ENCODE assay signal across 33 cellular contexts in genomic region chr4:178273168-178273567, GRCh38.
DNase-seq lines count a peak whose midpoint lies in the region; ATAC-seq, FAIRE-seq and TF ChIP-seq lines count a peak whose summit lies in the region.
"Had no signal": no experiment of that assay in that cellular context is flagged by ENCODE, and none has a peak within 500 bp of the region (broad histone marks: within the 10 kb centered on the region; RNA-seq: fewer than 3 reads in every experiment).

No MANE protein-coding gene starts in this region.

- H2BK20ac ChIP-seq in IMR-90 (ENCODE audit: low read depth, low read length), result no peak overlapping the region

- TF ChIP-seq EP300 in HepG2 (IDR thresholded peaks at IDR 0.05; ENCODE audit: low read depth in 2 of 2, low read length in 2 of 2) (no peak), HepG2 (CRISPR knock-in tag; IDR thresholded peaks at IDR 0.05; ENCODE audit: borderline replicate concordance) (no peak), A549 (IDR thresholded peaks at IDR 0.05) (no peak), K562 (IDR thresholded peaks at IDR 0.05; ENCODE audit: low read length) (no peak)

- TF ChIP-seq CTCF in HepG2 (CRISPR knock-in tag; IDR thresholded peaks at IDR 0.05) (no peak), right lobe of liver (IDR thresholded peaks at IDR 0.05) (no peak), A549 (IDR thresholded peaks at IDR 0.05) (no peak), IMR-90 (conservative IDR thresholded peaks at IDR 0.05; ENCODE audit: low read depth, low read length) (no peak), K562 (IDR thresholded peaks at IDR 0.05 in 2 of 3, conservative IDR thresholded peaks at IDR 0.05 in 1 of 3; ENCODE audit: insufficient read depth in 2 of 3, low read depth in 1 of 3, low read length in 3 of 3) (no peak)

- H4K20me1 ChIP-seq in HepG2 (ENCODE audit: insufficient read depth, low read length) (no peaks in the 10 kb centered on the region), IMR-90 (ENCODE audit: insufficient read depth, low read length) (no peaks in the 10 kb centered on the region), K562 (replicated peaks; ENCODE audit: control insufficient read depth, insufficient read depth, low read length) (no peaks in the 10 kb centered on the region)
- H4K20me1 ChIP-seq: BLaER1; BLaER1 treated with 17β-estradiol and CSF1 and Interleukin-3, amounts not matched to agents 10 nM and 100 nM had no signal

- 2% methylated on average over 2 of the region's 2 CpGs for WGBS in HepG2 (ENCODE audit: low lambda C conversion rate)
- WGBS in right lobe of liver (ENCODE audit: insufficient coverage, low coverage, low lambda C conversion rate, missing lambda C conversion rate), result 70% methylated on average over 2 of the region's 2 CpGs
- WGBS in A549 (ENCODE audit: missing lambda C conversion rate), result 41% methylated on average over 2 of the region's 2 CpGs
- WGBS in IMR-90 (ENCODE audit: extremely low coverage in 2 of 2, insufficient read length in 1 of 2), 2 experiments, result 100% methylated on average over 1 of the region's 2 CpGs; no CpG with 5 or more reads in 1 of the 2 experiments
- 0% methylated on average over 2 of the region's 2 CpGs for WGBS in K562 (ENCODE audit: insufficient coverage, low coverage, missing lambda C conversion rate)

- intact Hi-C loops in HepG2 (cut with micrococcal nuclease; ENCODE audit: unreplicated experiment), result no loop called here
- intact Hi-C loops in right lobe of liver (cut with DNase I), result no loop called here
- intact Hi-C loops in IMR-90 (cut with micrococcal nuclease), result no loop called here
- intact Hi-C loops in K562 (cut with micrococcal nuclease), result no loop called here

- H3K18ac ChIP-seq in IMR-90 (ENCODE audit: low read depth, low read length), result no peak overlapping the region

- no peaks in the 10 kb centered on the region for H3K4me1 ChIP-seq in HepG2 (ENCODE audit: insufficient read depth, low read length)
- H3K4me1 ChIP-seq in right lobe of liver, result no peaks in the 10 kb centered on the region
- no peaks in the 10 kb centered on the region for H3K4me1 ChIP-seq in A549
- H3K4me1 ChIP-seq in IMR-90 (ENCODE audit: control insufficient read depth, insufficient read depth, low read length), result no peaks in the 10 kb centered on the region
- H3K4me1 ChIP-seq in K562 (replicated peaks in 1 of 2; ENCODE audit: control insufficient read depth in 2 of 2, insufficient read depth in 2 of 2, low read length in 2 of 2), result no peaks in the 10 kb centered on the region
- H3K4me1 ChIP-seq: BE2C; BLaER1; BLaER1 treated with 17β-estradiol and CSF1 and Interleukin-3, amounts not matched to agents 10 nM and 100 nM; Caco-2 had no signal

- no peak overlapping the region for H2AK5ac ChIP-seq in IMR-90 (ENCODE audit: low read depth, low read length)

- no peaks in the 10 kb centered on the region for H3K27me3 ChIP-seq in HepG2 (ENCODE audit: control insufficient read depth in 1 of 2, insufficient read depth in 2 of 2, low read length in 2 of 2)
- no peaks in the 10 kb centered on the region for H3K27me3 ChIP-seq in right lobe of liver
- H3K27me3 ChIP-seq in IMR-90 (ENCODE audit: control insufficient read depth, insufficient read depth, low read length), result no peaks in the 10 kb centered on the region
- no peaks in the 10 kb centered on the region for H3K27me3 ChIP-seq in K562 (ENCODE audit: control insufficient read depth in 2 of 2, insufficient read depth in 2 of 2, low read length in 2 of 2)
- H3K27me3 ChIP-seq: BE2C; BLaER1; BLaER1 treated with 17β-estradiol and CSF1 and Interleukin-3, amounts not matched to agents 10 nM and 100 nM had no signal

- no peaks in the 10 kb centered on the region for H3K9me1 ChIP-seq in IMR-90 (ENCODE audit: insufficient read depth, low read length)
- no peaks in the 10 kb centered on the region for H3K9me1 ChIP-seq in K562 (ENCODE audit: control insufficient read depth, insufficient read depth, low read length)

- no peak overlapping the region for H3K56ac ChIP-seq in IMR-90 (ENCODE audit: extremely low read depth, insufficient read depth, low read length)

- no peak overlapping the region for H4K5ac ChIP-seq in IMR-90 (ENCODE audit: low read depth, low read length)

- no peak overlapping the region for H2AK9ac ChIP-seq in IMR-90 (replicated peaks; ENCODE audit: low read depth, low read length, poor library complexity)

- no peak overlapping the region for H3K9ac ChIP-seq in HepG2 (ENCODE audit: insufficient read depth, low read depth, low read length)
- H3K9ac ChIP-seq in IMR-90 (ENCODE audit: low read depth, low read length), result no peak overlapping the region
- no peak overlapping the region for H3K9ac ChIP-seq in K562 (ENCODE audit: insufficient read depth in 1 of 2, low read depth in 2 of 2, low read length in 2 of 2)
- H3K9ac ChIP-seq: BLaER1; BLaER1 treated with 17β-estradiol and CSF1 and Interleukin-3, amounts not matched to agents 10 nM and 100 nM had no signal

- FAIRE-seq in HepG2 (lab: Jason Lieb, UNC) (no peak), A549 (lab: Jason Lieb, UNC) (no peak), K562 (lab: Jason Lieb, UNC) (no peak)
- FAIRE-seq: A204.1 had no signal

- no peak overlapping the region for H3K23ac ChIP-seq in IMR-90 (ENCODE audit: low read depth, low read length)

- ATAC-seq in HepG2, result no peak
- no peak for ATAC-seq in right lobe of liver
- no peak for ATAC-seq in A549
- no peak for ATAC-seq in IMR-90 (ENCODE audit: low read depth)
- ATAC-seq in K562, result no peak
- ATAC-seq in HG03108 (IDR thresholded peaks at IDR 0.05; ENCODE audit: unreplicated experiment), result no peak
- ATAC-seq: CD8-positive, alpha-beta T cell had no signal

- no peak overlapping the region for H3K14ac ChIP-seq in IMR-90 (replicated peaks; ENCODE audit: low read depth, low read length)

- H3K4ac ChIP-seq in IMR-90 (ENCODE audit: low read depth, low read length), result no peak overlapping the region

- H3K9me3 ChIP-seq in HepG2 (ENCODE audit: low read length) (peaks cover 24% of the 10 kb centered on the region), right lobe of liver (no peaks in the 10 kb centered on the region), A549 (no peaks in the 10 kb centered on the region), IMR-90 (ENCODE audit: control insufficient read depth, insufficient read depth, low read length) (no peaks in the 10 kb centered on the region), K562 (replicated peaks; ENCODE audit: control insufficient read depth, insufficient read depth, low read depth, low read length) (no peaks in the 10 kb centered on the region)
- H3K9me3 ChIP-seq: BE2C; BLaER1; BLaER1 treated with 17β-estradiol and CSF1 and Interleukin-3, amounts not matched to agents 10 nM and 100 nM; Caco-2 had no signal

- no peak overlapping the region for H2BK15ac ChIP-seq in IMR-90 (ENCODE audit: low read depth, low read length)

- H3K27ac ChIP-seq in HepG2 (ENCODE audit: extremely low read length, insufficient read depth, low read length) (no peak overlapping the region), right lobe of liver (no peak overlapping the region), A549 (no peak overlapping the region), IMR-90 (ENCODE audit: insufficient read depth, low read length) (no peak overlapping the region), K562 (ENCODE audit: extremely low read depth, low read depth, low read length) (no peak overlapping the region)
- H3K27ac ChIP-seq: 22Rv1; BLaER1; BLaER1 treated with 17β-estradiol and CSF1 and Interleukin-3, amounts not matched to agents 10 nM and 100 nM; C4-2B had no signal

- POLR2A ChIA-PET in HepG2 (lab: Yijun Ruan, JAX), result no interaction called here
- POLR2A ChIA-PET in A549 (lab: Yijun Ruan, JAX), result no interaction called here
- POLR2A ChIA-PET in IMR-90 (lab: Charles Lee; ENCODE audit: unreplicated experiment), result no interaction called here
- POLR2A ChIA-PET in K562 (lab: Yijun Ruan, JAX), result no interaction called here

- no peak overlapping the region for H4K8ac ChIP-seq in IMR-90 (ENCODE audit: low read depth in 2 of 2, low read length in 2 of 2)

- no peak for TF ChIP-seq POLR2A in HepG2 (IDR thresholded peaks at IDR 0.05; ENCODE audit: insufficient read depth in 1 of 2, low read depth in 2 of 2, low read length in 2 of 2)
- no peak for TF ChIP-seq POLR2A in right lobe of liver (IDR thresholded peaks at IDR 0.05)
- no peak for TF ChIP-seq POLR2A in A549 (IDR thresholded peaks at IDR 0.05; ENCODE audit: low read length)
- TF ChIP-seq POLR2A in IMR-90 (IDR thresholded peaks at IDR 0.05; ENCODE audit: low read depth, low read length), result no peak
- TF ChIP-seq POLR2A in K562 (conservative IDR thresholded peaks at IDR 0.05), result no peak

- CTCF ChIA-PET in HepG2 (lab: Yijun Ruan, JAX; ENCODE audit: low intra/inter-chr PET ratio, low total read pairs) (no interaction called here), A549 (lab: Yijun Ruan, JAX) (no interaction called here), IMR-90 (lab: Yijun Ruan, JAX) (no interaction called here), K562 (lab: Yijun Ruan, JAX; ENCODE audit: low intra/inter-chr PET ratio) (no interaction called here)

- in situ Hi-C loops in HepG2 (cut with HindIII; ENCODE audit: extremely low pct_ligation_motif_present, low pct_unique_long_range_greater_than_20kb), result no loop called here
- in situ Hi-C loops in IMR-90 (cut with MboI; ENCODE audit: low sequenced_read_pairs), result no loop called here
- in situ Hi-C loops in K562 (cut with MboI), result no loop called here

- H3K79me2 ChIP-seq in HepG2 (ENCODE audit: insufficient read depth, low read length), result no peaks in the 10 kb centered on the region
- H3K79me2 ChIP-seq in K562 (ENCODE audit: control insufficient read depth, insufficient read depth, low read length), result no peaks in the 10 kb centered on the region

- no peak overlapping the region for H4K91ac ChIP-seq in IMR-90 (ENCODE audit: insufficient read depth, low read depth, low read length)

- H3K4me2 ChIP-seq in HepG2 (ENCODE audit: low read depth, low read length) (no peak overlapping the region), A549 (no peak overlapping the region), IMR-90 (ENCODE audit: low read depth, low read length) (no peak overlapping the region), K562 (ENCODE audit: insufficient read depth, low read length) (no peak overlapping the region)
- H3K4me2 ChIP-seq: BLaER1; BLaER1 treated with 17β-estradiol and CSF1 and Interleukin-3, amounts not matched to agents 10 nM and 100 nM had no signal

- no peak overlapping the region for H2BK5ac ChIP-seq in IMR-90 (ENCODE audit: low read depth, low read length, poor library complexity, severe bottlenecking)

- DNase-seq in HepG2 (ENCODE audit: low spot score), result no peak
- no peak for DNase-seq in right lobe of liver
- no peak for DNase-seq in A549 (ENCODE audit: low read depth in 1 of 2, low spot score in 1 of 2)
- DNase-seq in IMR-90, result no peak
- no peak for DNase-seq in K562 (ENCODE audit: extremely low read depth in 1 of 4, low spot score in 3 of 4)
- no peak for DNase-seq in HK-2 (ENCODE audit: unreplicated experiment)
- DNase-seq in activated CD4-positive, alpha-beta T cell treated with anti-CD3 and anti-CD28 coated beads, Interleukin-2, amount 50 U/mL, for 4 hours, result no peak
- DNase-seq: 8988T; ACHN; AML-193; BE2C; C1 segment of cervical spinal cord; Caco-2; Calu3; CD4-positive, alpha-beta memory T cell; CD4-positive, alpha-beta T cell; CD4-positive, CD25-positive, alpha-beta regulatory T cell; CD8-positive, alpha-beta memory T cell; CD8-positive, alpha-beta T cell; COR-L47; DMS 273 treated with DMSO at 0.1 percent for 48 hours; DMS153; DMS53; DMS79; DMS79 treated with DMSO at 0.1 percent for 48 hours; DND-41; EL had no signal

- H3K79me1 ChIP-seq in IMR-90 (ENCODE audit: low read depth in 1 of 2, low read length in 2 of 2), result no peaks in the 10 kb centered on the region

- H2BK120ac ChIP-seq in IMR-90 (ENCODE audit: low read depth, low read length), result no peak overlapping the region

- H3K4me3 ChIP-seq in HepG2 (replicated peaks in 1 of 3; ENCODE audit: insufficient read depth in 1 of 3, low read depth in 2 of 3, low read length in 3 of 3) (no peak overlapping the region), right lobe of liver (no peak overlapping the region), A549 (no peak overlapping the region), IMR-90 (ENCODE audit: insufficient read depth, low read depth, low read length) (no peak overlapping the region), K562 (no peak overlapping the region)
- H3K4me3 ChIP-seq: BLaER1; BLaER1 treated with 17β-estradiol and CSF1 and Interleukin-3, amounts not matched to agents 10 nM and 100 nM had no signal

- no TSS peak for BruUV-seq in HepG2 (replicated peaks; lab: Mats Ljungman, UMichigan)
- BruUV-seq in IMR-90 (replicated peaks; lab: Mats Ljungman, UMichigan), result no TSS peak
- BruUV-seq in K562 (replicated peaks; lab: Mats Ljungman, UMichigan), result no TSS peak

- dilution Hi-C loops in IMR-90 (cut with HindIII; ENCODE audit: low sequenced_read_pairs, unreplicated experiment), result no loop called here

- H2AFZ ChIP-seq in HepG2 (ENCODE audit: low read length) (no peak overlapping the region), IMR-90 (replicated peaks; ENCODE audit: low read length, poor library complexity) (no peak overlapping the region), K562 (ENCODE audit: low read depth, low read length) (no peak overlapping the region)

- H3K36me3 ChIP-seq in HepG2 (replicated peaks in 1 of 2; ENCODE audit: control insufficient read depth in 1 of 2, insufficient read depth in 2 of 2, low read length in 2 of 2) (no peaks in the 10 kb centered on the region), right lobe of liver (no peaks in the 10 kb centered on the region), IMR-90 (ENCODE audit: control insufficient read depth, insufficient read depth, low read length) (no peaks in the 10 kb centered on the region), K562 (ENCODE audit: control insufficient read depth, insufficient read depth, low read length) (no peaks in the 10 kb centered on the region)
- H3K36me3 ChIP-seq: BE2C; BLaER1; BLaER1 treated with 17β-estradiol and CSF1 and Interleukin-3, amounts not matched to agents 10 nM and 100 nM had no signal

- TF ChIP-seq RAD21 in HepG2 (CRISPR knock-in tag; IDR thresholded peaks at IDR 0.05) (no peak), A549 (conservative IDR thresholded peaks at IDR 0.05 in 1 of 2, IDR thresholded peaks at IDR 0.05 in 1 of 2) (no peak), IMR-90 (IDR thresholded peaks at IDR 0.05; ENCODE audit: low read length) (no peak), K562 (CRISPR knock-in tag; conservative IDR thresholded peaks at IDR 0.05 in 1 of 2, IDR thresholded peaks at IDR 0.05 in 1 of 2) (no peak)

Comparison
In these comparisons a context has a peak if more than half of its experiments do, and no peak if none do; other contexts are left out.
1. Of the 241 proteins assayed by ChIP-seq in both HepG2 and K562: peak only in HepG2: MAFF and MAFK; only in K562: none; in both: none; in neither: 239.